Comparison of ENCODE assay signal across 1 cellular context in the genomic region with DNA sequence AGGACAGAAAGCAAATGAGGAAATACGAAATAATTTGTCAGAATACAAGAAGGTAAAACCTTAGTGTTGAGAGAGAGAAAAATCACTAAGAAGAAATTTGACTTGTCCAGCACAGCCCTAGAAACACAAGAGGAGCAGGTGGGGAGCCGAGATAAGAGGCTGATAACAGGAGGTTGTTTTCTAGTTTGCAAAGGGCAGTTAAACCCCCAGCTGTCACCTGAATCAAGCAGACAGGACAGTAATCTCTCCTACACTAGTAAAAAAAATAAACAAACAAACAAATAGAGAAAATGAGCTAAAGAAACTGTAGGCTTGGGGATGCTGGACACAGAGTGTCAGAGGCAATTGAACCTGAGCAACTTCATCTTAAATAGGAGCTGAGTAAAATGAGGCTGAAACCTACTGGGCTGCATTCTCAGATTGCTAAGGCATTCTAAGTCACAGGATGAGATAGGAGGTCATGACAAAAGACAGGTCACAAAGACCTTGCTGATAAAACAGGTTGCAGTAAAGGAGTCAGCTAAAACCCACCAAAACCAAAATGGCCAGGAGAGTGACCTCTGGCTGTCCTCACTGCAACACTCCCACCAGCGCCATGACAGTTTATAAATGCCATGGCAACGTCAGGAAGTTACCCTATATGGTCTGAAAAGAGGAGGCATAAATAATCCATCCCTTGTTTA.
TF ChIP-seq lines count a peak whose summit lies in the region.

No MANE protein-coding gene starts in this region.

TF ChIP-seq in K562, 482 proteins besides CTCF, POLR2A, EP300 and RAD21 (continued from another document):
- TF ChIP-seq ZNF639 (CRISPR knock-in tag; conservative IDR thresholded peaks at IDR 0.05 in 1 of 2, IDR thresholded peaks at IDR 0.05 in 1 of 2) (no peak), HMG20B (CRISPR knock-in tag; IDR thresholded peaks at IDR 0.05) (no peak), CHD1 (IDR thresholded peaks at IDR 0.05; ENCODE audit: low read length) (no peak), MTA1 (IDR thresholded peaks at IDR 0.05; ENCODE audit: borderline replicate concordance) (no peak), ZNF76 (CRISPR knock-in tag; IDR thresholded peaks at IDR 0.05; ENCODE audit: borderline replicate concordance) (no peak), PURB (CRISPR knock-in tag; IDR thresholded peaks at IDR 0.05; ENCODE audit: low read depth) (no peak), ZNF253 (CRISPR knock-in tag; conservative IDR thresholded peaks at IDR 0.05) (no peak), CBX1 (IDR thresholded peaks at IDR 0.05; ENCODE audit: low read depth) (no peak), PCBP2 (IDR thresholded peaks at IDR 0.05; ENCODE audit: low read depth, low read length, poor library complexity, severe bottlenecking) (no peak), ZNF197 (CRISPR knock-in tag; IDR thresholded peaks at IDR 0.05; ENCODE audit: low read depth) (no peak), NR2F6 (CRISPR knock-in tag; IDR thresholded peaks at IDR 0.05) (no peak), VEZF1 (CRISPR knock-in tag; IDR thresholded peaks at IDR 0.05) (no peak), ZNF584 (CRISPR knock-in tag; IDR thresholded peaks at IDR 0.05; ENCODE audit: low read depth) (no peak), ZNF668 (CRISPR knock-in tag; IDR thresholded peaks at IDR 0.05) (no peak), HMGN3 (IDR thresholded peaks at IDR 0.05; ENCODE audit: borderline replicate concordance, extremely low read depth, insufficient read length, low read depth, low read length) (no peak), ZFP36 (IDR thresholded peaks at IDR 0.05; ENCODE audit: low read depth, low read length, partially characterized antibody) (no peak)
- TF ChIP-seq, protein P1, sequence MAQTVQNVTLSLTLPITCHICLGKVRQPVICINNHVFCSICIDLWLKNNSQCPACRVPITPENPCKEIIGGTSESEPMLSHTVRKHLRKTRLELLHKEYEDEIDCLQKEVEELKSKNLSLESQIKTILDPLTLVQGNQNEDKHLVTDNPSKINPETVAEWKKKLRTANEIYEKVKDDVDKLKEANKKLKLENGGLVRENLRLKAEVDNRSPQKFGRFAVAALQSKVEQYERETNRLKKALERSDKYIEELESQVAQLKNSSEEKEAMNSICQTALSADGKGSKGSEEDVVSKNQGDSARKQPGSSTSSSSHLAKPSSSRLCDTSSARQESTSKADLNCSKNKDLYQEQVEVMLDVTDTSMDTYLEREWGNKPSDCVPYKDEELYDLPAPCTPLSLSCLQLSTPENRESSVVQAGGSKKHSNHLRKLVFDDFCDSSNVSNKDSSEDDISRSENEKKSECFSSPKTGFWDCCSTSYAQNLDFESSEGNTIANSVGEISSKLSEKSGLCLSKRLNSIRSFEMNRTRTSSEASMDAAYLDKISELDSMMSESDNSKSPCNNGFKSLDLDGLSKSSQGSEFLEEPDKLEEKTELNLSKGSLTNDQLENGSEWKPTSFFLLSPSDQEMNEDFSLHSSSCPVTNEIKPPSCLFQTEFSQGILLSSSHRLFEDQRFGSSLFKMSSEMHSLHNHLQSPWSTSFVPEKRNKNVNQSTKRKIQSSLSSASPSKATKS (CRISPR knock-in tag; IDR thresholded peaks at IDR 0.05), result no peak
- TF ChIP-seq, protein P2, sequence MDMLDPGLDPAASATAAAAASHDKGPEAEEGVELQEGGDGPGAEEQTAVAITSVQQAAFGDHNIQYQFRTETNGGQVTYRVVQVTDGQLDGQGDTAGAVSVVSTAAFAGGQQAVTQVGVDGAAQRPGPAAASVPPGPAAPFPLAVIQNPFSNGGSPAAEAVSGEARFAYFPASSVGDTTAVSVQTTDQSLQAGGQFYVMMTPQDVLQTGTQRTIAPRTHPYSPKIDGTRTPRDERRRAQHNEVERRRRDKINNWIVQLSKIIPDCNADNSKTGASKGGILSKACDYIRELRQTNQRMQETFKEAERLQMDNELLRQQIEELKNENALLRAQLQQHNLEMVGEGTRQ (CRISPR knock-in tag; IDR thresholded peaks at IDR 0.05), result no peak
